In genomic region chr1:197778326-197778922, GRCh38 we compare ENCODE assay signal across 21 cellular contexts. TPM values are rescaled to one million over a fixed set of nuclear protein-coding genes. Genes with fewer than 3 reads are reported as not detected.
DNase-seq lines count a peak whose midpoint lies in the region; ATAC-seq and TF ChIP-seq lines count a peak whose summit lies in the region.
"Had no signal": no experiment of that assay in that cellular context is flagged by ENCODE, and none has a peak within 500 bp of the region (broad histone marks: within the 10 kb centered on the region; RNA-seq: fewer than 3 reads in every experiment).

No MANE protein-coding gene starts in this region.

- ATAC-seq in activated T-cell treated with anti-CD3 and anti-CD28 coated beads, Interleukin-2, amount 50 U/mL, for 4 hours: no peak
- ATAC-seq in activated CD8-positive, alpha-beta T cell treated with anti-CD3 and anti-CD28 coated beads, Interleukin-2, amount 10 ng/mL, durations not matched to agents 7 days and 5 days: no peak
- ATAC-seq in natural killer cell treated with Interleukin-12 subunit alpha and Interleukin-12 subunit beta and Interleukin-15 and Interleukin-18, amount 100 ng/mL, for 72 hours: no peak
- no peak for ATAC-seq in HG02884 (IDR thresholded peaks at IDR 0.05; ENCODE audit: unreplicated experiment)
- ATAC-seq: left cardiac atrium had no signal

- intact Hi-C loops in PC-9 (cut with micrococcal nuclease; ENCODE audit: unreplicated experiment): loop anchor here (10.0 kb wide), 2 partner anchors 666 to 906 kb away; no protein-coding TSS in a partner anchor

- CTCF ChIA-PET in activated CD8-positive, alpha-beta T cell treated with anti-CD3 and anti-CD28 coated beads, Interleukin-2, amount 10 ng/mL, durations not matched to agents 7 days and 5 days (lab: Charles Lee): interaction anchor here (1.3 kb wide), 1 partner anchor 31 kb away, joined by 3 read pairs; no protein-coding TSS in a partner anchor
- CTCF ChIA-PET in PC-9 (lab: Charles Lee): no interaction called here

- H3K9me3 ChIP-seq in PC-9 (ENCODE audit: insufficient read depth, low read depth): no peaks in the 10 kb centered on the region
- H3K9me3 ChIP-seq: esophagus muscularis mucosa, vagina had no signal

- H3K36me3 ChIP-seq in PC-9 (ENCODE audit: low read depth): no peaks in the 10 kb centered on the region
- H3K36me3 ChIP-seq: esophagus muscularis mucosa, MG63, vagina had no signal

- no peaks in the 10 kb centered on the region for H3K27me3 ChIP-seq in PC-9 (ENCODE audit: insufficient read depth, low read depth)
- H3K27me3 ChIP-seq: esophagus muscularis mucosa, hepatocyte, MG63, vagina had no signal

- no peaks in the 10 kb centered on the region for H3K9me2 ChIP-seq in PC-9 (ENCODE audit: insufficient read depth)

- H3K27ac ChIP-seq in PC-9: no peak overlapping the region
- H3K27ac ChIP-seq: esophagus muscularis mucosa, hepatocyte, vagina had no signal

- H3K4me1 Mint-ChIP-seq in activated T-cell treated with anti-CD3 and anti-CD28 coated beads, Interleukin-2, amount 50 U/mL, for 4 hours (ENCODE audit: low read depth): peaks cover 51% of the 10 kb centered on the region
- H3K4me1 Mint-ChIP-seq in activated CD8-positive, alpha-beta T cell treated with anti-CD3 and anti-CD28 coated beads, Interleukin-2, amount 10 ng/mL, durations not matched to agents 7 days and 5 days (ENCODE audit: low read depth): peaks cover 41% of the 10 kb centered on the region
- peaks cover 36 to 47% of the 10 kb centered on the region in 2 donors for H3K4me1 Mint-ChIP-seq in natural killer cell treated with Interleukin-12 subunit alpha and Interleukin-12 subunit beta and Interleukin-15 and Interleukin-18, amount 100 ng/mL, for 72 hours (ENCODE audit: low read depth in 2 of 2)

- H3K4me3 ChIP-seq in PC-9: no peak overlapping the region
- H3K4me3 ChIP-seq: esophagus muscularis mucosa, hepatocyte, MG63, vagina had no signal

- BruUV-seq in PC-9 (replicated peaks; lab: Mats Ljungman, UMichigan): no TSS peak

- no peaks in the 10 kb centered on the region for H3K9me3 Mint-ChIP-seq in activated T-cell treated with anti-CD3 and anti-CD28 coated beads, Interleukin-2, amount 50 U/mL, for 4 hours
- H3K9me3 Mint-ChIP-seq in activated CD8-positive, alpha-beta T cell treated with anti-CD3 and anti-CD28 coated beads, Interleukin-2, amount 10 ng/mL, durations not matched to agents 7 days and 5 days (ENCODE audit: insufficient read depth): peaks cover 4% of the 10 kb centered on the region
- no peaks in the 10 kb centered on the region for H3K9me3 Mint-ChIP-seq in natural killer cell treated with Interleukin-12 subunit alpha and Interleukin-12 subunit beta and Interleukin-15 and Interleukin-18, amount 100 ng/mL, for 72 hours

- no peaks in the 10 kb centered on the region for H3K36me3 Mint-ChIP-seq in activated T-cell treated with anti-CD3 and anti-CD28 coated beads, Interleukin-2, amount 50 U/mL, for 4 hours (ENCODE audit: insufficient read depth)
- H3K36me3 Mint-ChIP-seq in activated CD8-positive, alpha-beta T cell treated with anti-CD3 and anti-CD28 coated beads, Interleukin-2, amount 10 ng/mL, durations not matched to agents 7 days and 5 days (ENCODE audit: low read depth): peaks cover 11% of the 10 kb centered on the region
- H3K36me3 Mint-ChIP-seq in natural killer cell treated with Interleukin-12 subunit alpha and Interleukin-12 subunit beta and Interleukin-15 and Interleukin-18, amount 100 ng/mL, for 72 hours: no peaks in the 10 kb centered on the region

- POLR2A ChIA-PET in activated CD8-positive, alpha-beta T cell treated with anti-CD3 and anti-CD28 coated beads, Interleukin-2, amount 10 ng/mL, durations not matched to agents 7 days and 5 days (lab: Charles Lee): interaction anchor here (0.6 kb wide), 1 partner anchor 321 kb away, joined by 3 read pairs; no protein-coding TSS in a partner anchor
- POLR2A ChIA-PET in PC-9 (lab: Charles Lee; ENCODE audit: unreplicated experiment): no interaction called here

- DNase-seq in activated T-cell treated with anti-CD3 and anti-CD28 coated beads, Interleukin-2, amount 50 U/mL, for 4 hours: no peak
- DNase-seq in activated T-cell treated with anti-CD3 and anti-CD28 coated beads, Interleukin-2, amount 50 U/mL, for 1 hour: no peak
- DNase-seq in MV-4-11 (lab: John Stamatoyannopoulos, UW) (peak; percentile 40), PC-9 (no peak)
- no peak for DNase-seq in activated CD8-positive, alpha-beta T cell treated with anti-CD3 and anti-CD28 coated beads, Interleukin-2, amount 10 ng/mL, durations not matched to agents 7 days and 5 days
- DNase-seq in natural killer cell treated with Interleukin-12 subunit alpha and Interleukin-12 subunit beta and Interleukin-15 and Interleukin-18, amount 100 ng/mL, for 72 hours (ENCODE audit: low spot score): no peak
- DNase-seq in activated CD4-positive, CD25-positive, alpha-beta regulatory T cell treated with anti-CD3 and anti-CD28 coated beads, Interleukin-2, amount 50 U/mL, for 72 hours: no peak
- DNase-seq: activated CD8-positive, alpha-beta memory T cell treated with anti-CD3 and anti-CD28 coated beads for 24 hours; anterior cingulate cortex; cortex of kidney; H7; left cardiac atrium; MG63; NCI-H2171 treated with DMSO at 0.1 percent for 48 hours; retina; stimulated activated CD4-positive, alpha-beta T cell treated with anti-CD3 and anti-CD28 coated beads, Interleukin-2, amount 100 ng/mL, for 24 hours; SW 1271 had no signal

- H3K4me1 ChIP-seq in PC-9 (replicated peaks; ENCODE audit: insufficient read depth): peaks cover 58% of the 10 kb centered on the region

- peak overlapping the region; percentile 57 for H3K27ac Mint-ChIP-seq in activated CD8-positive, alpha-beta T cell treated with anti-CD3 and anti-CD28 coated beads, Interleukin-2, amount 10 ng/mL, durations not matched to agents 7 days and 5 days
- peak overlapping the region; percentile 93 to 99 for H3K27ac Mint-ChIP-seq in natural killer cell treated with Interleukin-12 subunit alpha and Interleukin-12 subunit beta and Interleukin-15 and Interleukin-18, amount 100 ng/mL, for 72 hours

- H2AFZ ChIP-seq in PC-9: no peak overlapping the region
- H2AFZ ChIP-seq: hepatocyte had no signal

- H3K79me2 ChIP-seq in PC-9 (ENCODE audit: low read depth): peaks cover 12% of the 10 kb centered on the region

- no peaks in the 10 kb centered on the region for H4K20me1 ChIP-seq in PC-9 (ENCODE audit: insufficient read depth)

- peaks cover 47% of the 10 kb centered on the region for H3F3A ChIP-seq in PC-9 (ENCODE audit: insufficient read depth, low read depth)

- no peak overlapping the region for H3K4me2 ChIP-seq in PC-9
- H3K4me2 ChIP-seq: hepatocyte had no signal

- H3K27me3 Mint-ChIP-seq in activated T-cell treated with anti-CD3 and anti-CD28 coated beads, Interleukin-2, amount 50 U/mL, for 4 hours (ENCODE audit: low read depth): no peaks in the 10 kb centered on the region
- no peaks in the 10 kb centered on the region for H3K27me3 Mint-ChIP-seq in activated CD8-positive, alpha-beta T cell treated with anti-CD3 and anti-CD28 coated beads, Interleukin-2, amount 10 ng/mL, durations not matched to agents 7 days and 5 days (ENCODE audit: low read depth)
- no peaks in the 10 kb centered on the region for H3K27me3 Mint-ChIP-seq in natural killer cell treated with Interleukin-12 subunit alpha and Interleukin-12 subunit beta and Interleukin-15 and Interleukin-18, amount 100 ng/mL, for 72 hours

- H3K4me3 Mint-ChIP-seq in activated T-cell treated with anti-CD3 and anti-CD28 coated beads, Interleukin-2, amount 50 U/mL, for 4 hours: peak overlapping the region; percentile 52
- H3K4me3 Mint-ChIP-seq in activated CD8-positive, alpha-beta T cell treated with anti-CD3 and anti-CD28 coated beads, Interleukin-2, amount 10 ng/mL, durations not matched to agents 7 days and 5 days: peak overlapping the region; percentile 62
- H3K4me3 Mint-ChIP-seq in natural killer cell treated with Interleukin-12 subunit alpha and Interleukin-12 subunit beta and Interleukin-15 and Interleukin-18, amount 100 ng/mL, for 72 hours: peak overlapping the region; percentile 77

- TF ChIP-seq CTCF in PC-9 (conservative IDR thresholded peaks at IDR 0.05): no peak

RNA-seq across cellular contexts. Expression of gene DENND1B, which starts 3.1 kb away (rescaled TPM):
- 1 to 10 TPM; 7.7 to 9.0 (median 9.0) TPM for total RNA-seq in activated T-cell treated with anti-CD3 and anti-CD28 coated beads, Interleukin-2, amount 50 U/mL, for 4 hours
- 10 to 100 TPM; 22.5 to 27.9 TPM for total RNA-seq in activated CD8-positive, alpha-beta T cell treated with anti-CD3 and anti-CD28 coated beads, Interleukin-2, amount 10 ng/mL, durations not matched to agents 7 days and 5 days
- total RNA-seq in natural killer cell treated with Interleukin-12 subunit alpha and Interleukin-12 subunit beta and Interleukin-15 and Interleukin-18, amount 100 ng/mL, for 72 hours: 10 to 100 TPM; 26.1 to 27.7 TPM
- 12.7 and 14.1 TPM in 2 replicates for total RNA-seq in PC-9 (2021)
